Comparison of ENCODE assay signal across 8 cellular contexts in the genomic region with DNA sequence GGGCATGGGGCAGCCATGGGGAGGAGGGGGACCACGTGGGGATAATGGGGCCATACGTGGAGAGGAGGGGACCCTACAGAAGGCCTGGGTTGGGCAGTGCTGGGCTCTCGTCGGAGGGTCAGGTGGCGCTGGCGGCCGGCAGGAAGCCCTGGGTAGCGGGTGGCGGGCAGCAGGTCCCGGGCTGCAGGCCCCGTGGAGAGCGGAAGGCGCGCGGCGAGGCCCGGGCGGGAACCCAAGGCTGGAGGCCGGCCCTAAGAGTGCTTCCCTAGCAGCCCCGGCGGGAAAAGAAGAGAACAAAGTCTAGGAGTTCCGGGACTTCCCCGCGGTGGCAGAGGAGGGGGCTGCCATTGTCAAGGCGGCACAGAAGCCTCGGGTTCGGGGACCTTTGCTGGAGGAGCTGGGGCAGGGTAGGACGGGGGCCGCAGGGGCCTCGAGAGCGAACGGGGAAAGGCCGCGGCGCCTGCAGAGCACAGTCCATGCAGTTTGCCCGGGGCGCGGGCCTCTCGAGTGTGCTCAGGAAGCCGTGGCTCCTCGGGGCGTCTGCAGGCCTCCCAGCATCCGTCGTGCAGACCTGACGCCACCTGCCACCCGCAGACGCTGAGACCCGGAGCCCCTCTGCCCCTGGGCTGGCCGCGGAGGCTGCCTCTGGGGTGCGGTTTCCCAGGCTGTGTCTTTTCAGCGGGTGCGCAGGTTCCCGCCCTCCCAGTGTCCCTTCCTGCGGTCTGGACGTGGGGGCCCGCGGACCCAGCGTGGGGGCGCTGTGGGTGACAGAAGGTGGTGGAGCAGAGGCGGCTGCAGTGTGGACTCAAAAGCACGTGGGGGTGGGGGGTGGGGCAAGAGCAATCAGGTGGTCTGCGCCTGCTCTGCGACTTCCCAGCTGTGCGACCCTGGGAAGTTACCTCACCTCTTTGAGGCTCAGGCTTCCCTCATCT. TPM values are rescaled to one million over a fixed set of nuclear protein-coding genes. Genes with fewer than 3 reads are reported as not detected.
DNase-seq lines count a peak whose midpoint lies in the region; ATAC-seq, FAIRE-seq and TF ChIP-seq lines count a peak whose summit lies in the region.

No MANE protein-coding gene starts in this region.

- no peaks in the 10 kb centered on the region for H3K9me3 ChIP-seq in NT2/D1 (ENCODE audit: insufficient read depth, low read length)
- H3K9me3 ChIP-seq in adrenal gland (replicated peaks in 1 of 3), result no peaks in the 10 kb centered on the region
- H3K9me3 ChIP-seq in HepG2 (ENCODE audit: low read length), result no peaks in the 10 kb centered on the region

- H3K36me3 ChIP-seq in GM06990 (ENCODE audit: control insufficient read depth, insufficient read depth, low read length) (no peaks in the 10 kb centered on the region), NT2/D1 (ENCODE audit: insufficient read depth, insufficient read length, low read length) (no peaks in the 10 kb centered on the region), adrenal gland (replicated peaks in 1 of 2) (no peaks in the 10 kb centered on the region), HepG2 (replicated peaks in 1 of 2; ENCODE audit: control insufficient read depth in 1 of 2, insufficient read depth in 2 of 2, low read length in 2 of 2) (no peaks in the 10 kb centered on the region)

- H3K4me3 Mint-ChIP-seq in stimulated activated naive CD8-positive, alpha-beta T cell treated with anti-CD3 and anti-CD28 coated beads, Interleukin-15, amount 100 ng/mL, for 72 hours, result peak overlapping the region; percentile 78 to 84

- no peaks in the 10 kb centered on the region for H3K9me3 Mint-ChIP-seq in stimulated activated naive CD8-positive, alpha-beta T cell treated with anti-CD3 and anti-CD28 coated beads, Interleukin-15, amount 100 ng/mL, for 72 hours

- TF ChIP-seq RAD21 in HepG2 (CRISPR knock-in tag; IDR thresholded peaks at IDR 0.05), result no peak

- H3K4me1 ChIP-seq in NT2/D1 (ENCODE audit: insufficient read depth, insufficient read length) (peaks cover 7% of the 10 kb centered on the region), adrenal gland (replicated peaks in 1 of 2) (no peaks in the 10 kb centered on the region), HepG2 (ENCODE audit: insufficient read depth, low read length) (peaks cover 7% of the 10 kb centered on the region)

- H3K79me2 ChIP-seq in HepG2 (ENCODE audit: insufficient read depth, low read length), result no peaks in the 10 kb centered on the region

- peak; percentile 74 for DNase-seq in GM06990 (ENCODE audit: extremely low read depth, insufficient read length)
- no peak for DNase-seq in NT2/D1 (ENCODE audit: low read depth, low spot score)
- DNase-seq in adrenal gland, result peak in 4 of 7 donors; percentile 12 to 57 (median 26)
- no peak for DNase-seq in HepG2 (ENCODE audit: low spot score)
- peak; percentile 38 to 43 for DNase-seq in stimulated activated naive CD8-positive, alpha-beta T cell treated with anti-CD3 and anti-CD28 coated beads, Interleukin-15, amount 100 ng/mL, for 72 hours
- no peak for DNase-seq in DMS114 treated with DMSO at 0.1 percent for 48 hours (lab: John Stamatoyannopoulos, UW; ENCODE audit: unreplicated experiment)
- DNase-seq in KG1 (lab: John Stamatoyannopoulos, UW), result no peak

- peak; percentile 9 for ATAC-seq in HepG2
- peak; percentile 65 for ATAC-seq in stimulated activated naive CD8-positive, alpha-beta T cell treated with anti-CD3 and anti-CD28 coated beads, Interleukin-15, amount 100 ng/mL, for 72 hours
- no peak for ATAC-seq in GM19397 (IDR thresholded peaks at IDR 0.05; ENCODE audit: unreplicated experiment)

- no TSS peak for BruUV-seq in HepG2 (replicated peaks; lab: Mats Ljungman, UMichigan)

- peaks cover 23% of the 10 kb centered on the region for H3K4me1 Mint-ChIP-seq in stimulated activated naive CD8-positive, alpha-beta T cell treated with anti-CD3 and anti-CD28 coated beads, Interleukin-15, amount 100 ng/mL, for 72 hours

- no peaks in the 10 kb centered on the region; the same call in 1 of the 2 replicates for H4K20me1 ChIP-seq in HepG2 (ENCODE audit: insufficient read depth, low read length)

- no peak for TF ChIP-seq POLR2A in adrenal gland (IDR thresholded peaks at IDR 0.05)
- no peak for TF ChIP-seq POLR2A in HepG2 (IDR thresholded peaks at IDR 0.05; ENCODE audit: insufficient read depth in 1 of 2, low read depth in 2 of 2, low read length in 2 of 2)

- peak overlapping the region; percentile 50 for H3K4me3 ChIP-seq in GM06990 (replicated peaks; ENCODE audit: low read depth, low read length)
- H3K4me3 ChIP-seq in NT2/D1 (ENCODE audit: insufficient read length, low read depth), result no peak overlapping the region
- H3K4me3 ChIP-seq in adrenal gland, result peak overlapping the region in 2 of 4 donors; percentile 11 to 49
- peak overlapping the region in 1 of 3 experiments; percentile 71; a peak in 1 of 6 replicates for H3K4me3 ChIP-seq in HepG2 (replicated peaks in 1 of 3; ENCODE audit: insufficient read depth in 1 of 3, low read depth in 2 of 3, low read length in 3 of 3)

- peak overlapping the region; percentile 92 to 97 for H3K27ac Mint-ChIP-seq in stimulated activated naive CD8-positive, alpha-beta T cell treated with anti-CD3 and anti-CD28 coated beads, Interleukin-15, amount 100 ng/mL, for 72 hours

- FAIRE-seq in HepG2 (lab: Jason Lieb, UNC), result no peak

- no peak for TF ChIP-seq EP300 in HepG2 (IDR thresholded peaks at IDR 0.05; ENCODE audit: low read depth in 2 of 2, low read length in 2 of 2)
- no peak for TF ChIP-seq EP300 in HepG2 (CRISPR knock-in tag; IDR thresholded peaks at IDR 0.05; ENCODE audit: borderline replicate concordance)

- H3K4me2 ChIP-seq in HepG2 (ENCODE audit: low read depth, low read length), result peak overlapping the region; percentile 78

- CTCF ChIA-PET in HepG2 (lab: Yijun Ruan, JAX; ENCODE audit: low intra/inter-chr PET ratio, low total read pairs), result interaction anchor here (1.8 kb wide), 1 partner anchor 74 kb away, joined by 10 read pairs; no protein-coding TSS in a partner anchor

- no peak overlapping the region for H2AFZ ChIP-seq in HepG2 (ENCODE audit: low read length)

- POLR2A ChIA-PET in HepG2 (lab: Yijun Ruan, JAX), result interaction anchor here (1.4 to 2.5 kb wide), 3 partner anchors 16 to 32 kb away, joined by 5 to 40 read pairs (median 11); a partner anchor contains a TSS

- H3K27ac ChIP-seq in adrenal gland (peak overlapping the region in 3 of 5 donors; percentile 41 to 69 (median 67)), HepG2 (ENCODE audit: extremely low read length, insufficient read depth, low read length) (no peak overlapping the region)

- 47 to 67% (median 63%) methylated on average over 18 to 65 of the region's 65 CpGs for WGBS in adrenal gland, 4 donors
- 83% methylated on average over 64 of the region's 65 CpGs for WGBS in HepG2 (ENCODE audit: low lambda C conversion rate)

- H3K9ac ChIP-seq in NT2/D1 (ENCODE audit: insufficient read length, low read depth) (peak overlapping the region; percentile 6), HepG2 (ENCODE audit: insufficient read depth, low read depth, low read length) (peak overlapping the region; percentile 71)

- in situ Hi-C loops in HepG2 (cut with HindIII; ENCODE audit: extremely low pct_ligation_motif_present, low pct_unique_long_range_greater_than_20kb), result loop anchor here (5.0 kb wide), 1 partner anchor 74 kb away; no protein-coding TSS in a partner anchor

- intact Hi-C loops in adrenal gland (cut with DNase I) (loop anchor here (5.0 kb wide), 1 partner anchor 74 kb away; no protein-coding TSS in a partner anchor), HepG2 (cut with micrococcal nuclease; ENCODE audit: unreplicated experiment) (loop anchor here (2.0 kb wide), 1 partner anchor 75 kb away; no protein-coding TSS in a partner anchor)

- H3K27me3 ChIP-seq in GM06990 (replicated peaks; ENCODE audit: control insufficient read depth, insufficient read depth, low read length) (no peaks in the 10 kb centered on the region), NT2/D1 (ENCODE audit: insufficient read depth, insufficient read length) (no peaks in the 10 kb centered on the region), adrenal gland (no peaks in the 10 kb centered on the region), HepG2 (ENCODE audit: control insufficient read depth in 1 of 2, insufficient read depth in 2 of 2, low read length in 2 of 2) (peaks cover 3 to 25% of the 10 kb centered on the region in 2 experiments; a peak in 2 of 5 replicates)

- TF ChIP-seq CTCF in GM06990 (IDR thresholded peaks at IDR 0.05; ENCODE audit: insufficient read depth, low read length, poor library complexity, severe bottlenecking) (peak; percentile 10), adrenal gland (IDR thresholded peaks at IDR 0.05) (no peak), HepG2 (CRISPR knock-in tag; IDR thresholded peaks at IDR 0.05) (no peak)

- no peaks in the 10 kb centered on the region for H3K27me3 Mint-ChIP-seq in stimulated activated naive CD8-positive, alpha-beta T cell treated with anti-CD3 and anti-CD28 coated beads, Interleukin-15, amount 100 ng/mL, for 72 hours

RNA-seq across cellular contexts. Expression of a gene that starts 19.4 kb away (rescaled TPM):
- total RNA-seq in adrenal gland (100 to 1,000 TPM in 5 of 8 donors, 10 to 100 TPM in 3; 70.6 to 606 (median 251) TPM), HepG2 (2016; rRNA removed; fragmentation: Illumina TruSeq; extraction: Trizol) (779 and 1,144 TPM in 2 replicates)
- polyA plus RNA-seq in adrenal gland (1,000 to 10,000 TPM in 1 of 3 donors, 100 to 1,000 TPM in 2; 121 to 1,227 (median 208) TPM), HepG2 (2011; rRNA removed) (91.5 and 105 TPM in 2 replicates)
- 61.7 and 76.7 TPM in 2 replicates for total RNA-seq in HepG2 (2016; cell fraction: cytosol; rRNA removed; fragmentation: Illumina TruSeq; extraction: Trizol; ENCODE audit: low read depth)
- total RNA-seq in HepG2 (2016; cell fraction: insoluble cytoplasmic fraction; rRNA removed; fragmentation: Illumina TruSeq; extraction: Trizol), result 790 and 1,072 TPM in 2 replicates
- 128 and 141 TPM in 2 replicates for total RNA-seq in HepG2 (2016; cell fraction: membrane; rRNA removed; fragmentation: Illumina TruSeq; extraction: Trizol)
- total RNA-seq in HepG2 (2016; cell fraction: nucleus; rRNA removed; fragmentation: Illumina TruSeq; extraction: Trizol), result 591 and 635 TPM in 2 replicates
- polyA plus RNA-seq in HepG2 (2011; cell fraction: cytosol; rRNA removed), result 50.8 and 75.9 TPM in 2 replicates
- polyA plus RNA-seq in HepG2 (2011; cell fraction: nucleus; rRNA removed), result 99.7 and 139 TPM in 2 replicates
- polyA plus RNA-seq in HepG2 (2012), result 351 and 573 TPM in 2 replicates
- 29.0 and 32.7 TPM in 2 replicates for polyA plus RNA-seq in HepG2 (2016; cell fraction: cytosol; fragmentation: Illumina TruSeq; extraction: Trizol; ENCODE audit: low read depth)
- polyA plus RNA-seq in HepG2 (2016; cell fraction: insoluble cytoplasmic fraction; fragmentation: Illumina TruSeq; extraction: Trizol; ENCODE audit: low read depth), result 1,733 and 1,875 TPM in 2 replicates
- 54.0 and 78.7 TPM in 2 replicates for polyA plus RNA-seq in HepG2 (2016; cell fraction: membrane; fragmentation: Illumina TruSeq; extraction: Trizol; ENCODE audit: low read depth)
- polyA plus RNA-seq in HepG2 (2016; cell fraction: nucleus; fragmentation: Illumina TruSeq; extraction: Trizol; ENCODE audit: insufficient read depth, low read depth), result 1,027 and 1,033 TPM in 2 replicates
- polyA minus RNA-seq in HepG2 (2011; rRNA and poly(A)+ RNA removed; ENCODE audit: low replicate concordance), result 22.3 and 47.2 TPM in 2 replicates
- polyA minus RNA-seq in HepG2 (2011; cell fraction: cytosol; rRNA and poly(A)+ RNA removed), result 85.0 and 124 TPM in 2 replicates
- polyA minus RNA-seq in HepG2 (2011; cell fraction: nucleus; rRNA and poly(A)+ RNA removed), result 218 and 248 TPM in 2 replicates

RNA-seq across cellular contexts. Expression of a gene that starts 46.6 kb away (rescaled TPM):
- total RNA-seq in adrenal gland (1 to 10 TPM in 5 of 8 donors, under 1 TPM in 3; 0.32 to 3.2 (median 1.5) TPM), HepG2 (2016; rRNA removed; fragmentation: Illumina TruSeq; extraction: Trizol) (not detected in 2 replicates)
- polyA plus RNA-seq in adrenal gland (1 to 10 TPM in 2 of 3 donors, under 1 TPM in 1; 0.40 to 1.3 (median 1.2) TPM), HepG2 (2011; rRNA removed) (not detected in 2 replicates)
- not detected in 2 replicates for total RNA-seq in HepG2 (2016; cell fraction: cytosol; rRNA removed; fragmentation: Illumina TruSeq; extraction: Trizol; ENCODE audit: low read depth)
- not detected in 2 replicates for total RNA-seq in HepG2 (2016; cell fraction: insoluble cytoplasmic fraction; rRNA removed; fragmentation: Illumina TruSeq; extraction: Trizol)
- total RNA-seq in HepG2 (2016; cell fraction: membrane; rRNA removed; fragmentation: Illumina TruSeq; extraction: Trizol), result not detected in 2 replicates
- not detected in 2 replicates for total RNA-seq in HepG2 (2016; cell fraction: nucleus; rRNA removed; fragmentation: Illumina TruSeq; extraction: Trizol)
- not detected in 2 replicates for polyA plus RNA-seq in HepG2 (2011; cell fraction: cytosol; rRNA removed)
- not detected in 2 replicates for polyA plus RNA-seq in HepG2 (2011; cell fraction: nucleus; rRNA removed)
- not detected in 2 replicates for polyA plus RNA-seq in HepG2 (2012)
- not detected in 2 replicates for polyA plus RNA-seq in HepG2 (2016; cell fraction: cytosol; fragmentation: Illumina TruSeq; extraction: Trizol; ENCODE audit: low read depth)
- polyA plus RNA-seq in HepG2 (2016; cell fraction: insoluble cytoplasmic fraction; fragmentation: Illumina TruSeq; extraction: Trizol; ENCODE audit: low read depth), result not detected in 2 replicates
- polyA plus RNA-seq in HepG2 (2016; cell fraction: membrane; fragmentation: Illumina TruSeq; extraction: Trizol; ENCODE audit: low read depth), result not detected in 2 replicates
- not detected in 2 replicates for polyA plus RNA-seq in HepG2 (2016; cell fraction: nucleus; fragmentation: Illumina TruSeq; extraction: Trizol; ENCODE audit: insufficient read depth, low read depth)
- not detected in 2 replicates for polyA minus RNA-seq in HepG2 (2011; rRNA and poly(A)+ RNA removed; ENCODE audit: low replicate concordance)
- polyA minus RNA-seq in HepG2 (2011; cell fraction: cytosol; rRNA and poly(A)+ RNA removed), result not detected in 2 replicates
- not detected in 2 replicates for polyA minus RNA-seq in HepG2 (2011; cell fraction: nucleus; rRNA and poly(A)+ RNA removed)

Comparison
In these comparisons a context has a peak if more than half of its experiments do, and no peak if none do; other contexts are left out.
1. DNase-seq: peak in GM06990 (single experiment), adrenal gland (4 of 7) and stimulated activated naive CD8-positive, alpha-beta T cell treated with anti-CD3 and anti-CD28 coated beads, Interleukin-15, amount 100 ng/mL, for 72 hours (2 of 2); none in NT2/D1 (single experiment), HepG2 (single experiment), DMS114 treated with DMSO at 0.1 percent for 48 hours (single experiment) and KG1 (single experiment).